ENCODE assay signal across 6 cellular contexts in the genomic region with DNA sequence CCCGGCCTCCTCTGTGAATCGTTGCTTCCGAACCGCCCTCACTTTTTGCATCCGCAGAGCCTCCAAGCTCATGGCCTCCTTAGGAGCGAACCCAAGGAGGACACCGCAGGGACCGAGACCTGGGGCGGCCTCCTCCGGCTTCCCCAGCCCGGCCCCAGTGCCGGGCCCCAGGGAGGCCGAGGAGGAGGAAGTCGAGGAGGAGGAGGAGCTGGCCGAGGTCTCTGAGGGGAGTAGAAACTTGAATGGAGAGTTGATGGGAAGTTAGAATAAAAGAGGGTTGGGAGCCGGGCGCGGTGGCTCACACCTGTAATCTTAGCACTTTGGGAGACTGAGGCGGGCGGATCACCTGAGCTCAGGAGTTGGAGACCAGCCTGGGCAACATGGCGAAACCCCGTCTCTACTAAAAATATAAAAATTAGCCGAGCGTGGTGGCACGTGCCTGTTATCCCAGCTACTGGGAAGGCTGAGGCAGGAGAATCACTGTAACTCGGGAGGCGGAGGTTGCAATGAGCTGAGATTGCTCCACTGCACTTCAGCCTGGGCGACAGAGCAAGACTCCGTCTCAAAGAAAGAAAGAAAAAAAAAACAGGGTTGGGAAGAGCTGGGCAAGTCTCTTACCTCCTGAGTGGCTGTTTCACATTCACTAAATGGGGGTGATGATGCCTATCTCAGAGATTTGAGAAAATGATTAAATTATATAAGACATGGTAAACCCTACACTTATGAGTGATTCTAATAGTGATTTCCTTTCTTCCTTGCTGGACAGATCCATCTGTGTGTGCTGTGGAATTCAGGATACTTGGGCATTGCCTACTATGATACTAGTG. TPM values are rescaled to one million over a fixed set of nuclear protein-coding genes. Genes with fewer than 3 reads are reported as not detected.
A peak's percentile ranks its signal among the peaks of the same experiment; 100 is the strongest.
DNase-seq lines count a peak whose midpoint lies in the region; ATAC-seq lines count a peak whose summit lies in the region.

No MANE protein-coding gene starts in this region.

- no peak overlapping the region for H2BK120ac ChIP-seq in mesendoderm (ENCODE audit: low read depth, low read length)

- peaks cover 45% of the 10 kb centered on the region for H3K36me3 Mint-ChIP-seq in activated T-helper 2 cell treated with anti-CD3 and anti-CD28 coated beads, Interferon-gamma antibody, Interleukin-2, Interleukin-4, amounts not matched to agents 10 μg/mL and 5 μg/mL and 100 μg/mL, durations not matched to agents 14 hours and 24 hours and 36 hours (ENCODE audit: low read depth)

- H4K8ac ChIP-seq in mesendoderm (ENCODE audit: low read depth, low read length): no peak overlapping the region

- peak overlapping the region; percentile 90 for H3K23ac ChIP-seq in mesendoderm (ENCODE audit: low read length)

- H3K27ac Mint-ChIP-seq in activated T-helper 2 cell treated with anti-CD3 and anti-CD28 coated beads, Interferon-gamma antibody, Interleukin-2, Interleukin-4, amounts not matched to agents 10 μg/mL and 5 μg/mL and 100 μg/mL, durations not matched to agents 14 hours and 24 hours and 36 hours: peak overlapping the region; percentile 90

- H3K4me1 ChIP-seq in mesendoderm (ENCODE audit: control insufficient read depth, low read depth, low read length): peaks cover 18% of the 10 kb centered on the region

- peak overlapping the region; percentile 96 for H3K56ac ChIP-seq in mesendoderm (ENCODE audit: low read length)

- peak overlapping the region; percentile 73 for H3K27ac ChIP-seq in mesendoderm (ENCODE audit: low read depth, low read length)

- DNase-seq in activated T-helper 2 cell treated with anti-CD3 and anti-CD28 coated beads, Interferon-gamma antibody, Interleukin-2, Interleukin-4, amounts not matched to agents 10 μg/mL and 5 μg/mL and 100 μg/mL, durations not matched to agents 14 hours and 24 hours and 36 hours (ENCODE audit: low spot score): no peak
- DNase-seq in mesendoderm (no peak), NCI-H524 (lab: John Stamatoyannopoulos, UW) (no peak), ecto neural progenitor cell (ENCODE audit: low spot score) (no peak)

- peaks cover 49% of the 10 kb centered on the region for H3K4me1 Mint-ChIP-seq in activated T-helper 2 cell treated with anti-CD3 and anti-CD28 coated beads, Interferon-gamma antibody, Interleukin-2, Interleukin-4, amounts not matched to agents 10 μg/mL and 5 μg/mL and 100 μg/mL, durations not matched to agents 14 hours and 24 hours and 36 hours (ENCODE audit: low read depth)

- H3K27me3 ChIP-seq in mesendoderm (ENCODE audit: insufficient read depth, low read length, poor library complexity): no peaks in the 10 kb centered on the region

- no peak overlapping the region for H2BK15ac ChIP-seq in mesendoderm (replicated peaks; ENCODE audit: low read depth)

- WGBS in mesendoderm (ENCODE audit: extremely low coverage, insufficient coverage, low lambda C conversion rate): no CpG with 5 or more reads among the region's 29 CpGs

- peak overlapping the region; percentile 77 for H3K4me2 ChIP-seq in mesendoderm (ENCODE audit: low read length)

- peak overlapping the region; percentile 34 for H2AK5ac ChIP-seq in mesendoderm (ENCODE audit: low read length)

- ATAC-seq in HG02884 (IDR thresholded peaks at IDR 0.05; ENCODE audit: unreplicated experiment) (peak; percentile 4), GM21390 (IDR thresholded peaks at IDR 0.05; ENCODE audit: unreplicated experiment) (no peak)

- peak overlapping the region; percentile 95 for H3K4me3 Mint-ChIP-seq in activated T-helper 2 cell treated with anti-CD3 and anti-CD28 coated beads, Interferon-gamma antibody, Interleukin-2, Interleukin-4, amounts not matched to agents 10 μg/mL and 5 μg/mL and 100 μg/mL, durations not matched to agents 14 hours and 24 hours and 36 hours (ENCODE audit: low read depth)

- H3K36me3 ChIP-seq in mesendoderm (ENCODE audit: control insufficient read depth, insufficient read depth, low read length): no peaks in the 10 kb centered on the region

- no peak overlapping the region for H4K5ac ChIP-seq in mesendoderm (ENCODE audit: low read length)

- H3K9ac ChIP-seq in mesendoderm (ENCODE audit: low read length): peak overlapping the region; percentile 89

- H3K27me3 Mint-ChIP-seq in activated T-helper 2 cell treated with anti-CD3 and anti-CD28 coated beads, Interferon-gamma antibody, Interleukin-2, Interleukin-4, amounts not matched to agents 10 μg/mL and 5 μg/mL and 100 μg/mL, durations not matched to agents 14 hours and 24 hours and 36 hours (ENCODE audit: low read depth): no peaks in the 10 kb centered on the region

- peak overlapping the region; percentile 69 for H2BK5ac ChIP-seq in mesendoderm (ENCODE audit: low read length)

- H3K79me1 ChIP-seq in mesendoderm (ENCODE audit: low read length): no peaks in the 10 kb centered on the region

- intact Hi-C loops in activated T-helper 2 cell treated with anti-CD3 and anti-CD28 coated beads, Interferon-gamma antibody, Interleukin-2, Interleukin-4, amounts not matched to agents 10 μg/mL and 5 μg/mL and 100 μg/mL, durations not matched to agents 14 hours and 24 hours and 36 hours (cut with micrococcal nuclease): no loop called here

- peaks cover 7% of the 10 kb centered on the region for H3K79me2 ChIP-seq in mesendoderm (ENCODE audit: control insufficient read depth, insufficient read depth, low read length)

- peak overlapping the region; percentile 37 for H3K4me3 ChIP-seq in mesendoderm (ENCODE audit: low read length)

- peak overlapping the region; percentile 95 for H3K4ac ChIP-seq in mesendoderm (ENCODE audit: low read depth, low read length)

- H3K9me3 Mint-ChIP-seq in activated T-helper 2 cell treated with anti-CD3 and anti-CD28 coated beads, Interferon-gamma antibody, Interleukin-2, Interleukin-4, amounts not matched to agents 10 μg/mL and 5 μg/mL and 100 μg/mL, durations not matched to agents 14 hours and 24 hours and 36 hours: no peaks in the 10 kb centered on the region

- H3K18ac ChIP-seq in mesendoderm (ENCODE audit: low read length): peak overlapping the region; percentile 47

RNA-seq across cellular contexts. Expression of gene MSH5, which starts 0.8 kb away (rescaled TPM):
- total RNA-seq in activated T-helper 2 cell treated with anti-CD3 and anti-CD28 coated beads, Interferon-gamma antibody, Interleukin-2, Interleukin-4, amounts not matched to agents 10 μg/mL and 5 μg/mL and 100 μg/mL, durations not matched to agents 14 hours and 24 hours and 36 hours: 82.8 and 93.3 TPM in 2 replicates
- 5.4 TPM for polyA plus RNA-seq in mesendoderm (2013, experiment 1 of 2)
- 5.3 TPM for polyA plus RNA-seq in mesendoderm (2013, experiment 2 of 2)

RNA-seq across cellular contexts. Expression of gene CLIC1, which starts 4.3 kb away (rescaled TPM):
- 412 and 423 TPM in 2 replicates for total RNA-seq in activated T-helper 2 cell treated with anti-CD3 and anti-CD28 coated beads, Interferon-gamma antibody, Interleukin-2, Interleukin-4, amounts not matched to agents 10 μg/mL and 5 μg/mL and 100 μg/mL, durations not matched to agents 14 hours and 24 hours and 36 hours
- polyA plus RNA-seq in mesendoderm (2013, experiment 1 of 2): 249 TPM
- polyA plus RNA-seq in mesendoderm (2013, experiment 2 of 2): 252 TPM

RNA-seq across cellular contexts. Expression of gene DDAH2, which starts 11.5 kb away (rescaled TPM):
- total RNA-seq in activated T-helper 2 cell treated with anti-CD3 and anti-CD28 coated beads, Interferon-gamma antibody, Interleukin-2, Interleukin-4, amounts not matched to agents 10 μg/mL and 5 μg/mL and 100 μg/mL, durations not matched to agents 14 hours and 24 hours and 36 hours: 5.8 and 7.7 TPM in 2 replicates
- polyA plus RNA-seq in mesendoderm (2013, experiment 1 of 2): 64.0 TPM
- 61.9 TPM for polyA plus RNA-seq in mesendoderm (2013, experiment 2 of 2)

RNA-seq across cellular contexts. Expression of gene MPIG6B, which starts 17.4 kb away (rescaled TPM):
- total RNA-seq in activated T-helper 2 cell treated with anti-CD3 and anti-CD28 coated beads, Interferon-gamma antibody, Interleukin-2, Interleukin-4, amounts not matched to agents 10 μg/mL and 5 μg/mL and 100 μg/mL, durations not matched to agents 14 hours and 24 hours and 36 hours: not detected in 2 replicates
- 0.07 TPM for polyA plus RNA-seq in mesendoderm (2013, experiment 1 of 2)
- polyA plus RNA-seq in mesendoderm (2013, experiment 2 of 2): 0.07 TPM

RNA-seq across cellular contexts. Expression of gene LY6G6C, which starts 19.1 kb away (rescaled TPM):
- not detected in 2 replicates for total RNA-seq in activated T-helper 2 cell treated with anti-CD3 and anti-CD28 coated beads, Interferon-gamma antibody, Interleukin-2, Interleukin-4, amounts not matched to agents 10 μg/mL and 5 μg/mL and 100 μg/mL, durations not matched to agents 14 hours and 24 hours and 36 hours
- 0.51 TPM for polyA plus RNA-seq in mesendoderm (2013, experiment 1 of 2)
- polyA plus RNA-seq in mesendoderm (2013, experiment 2 of 2): 0.29 TPM
